Comparison of ENCODE assay signal across 8 cellular contexts in the genomic region with DNA sequence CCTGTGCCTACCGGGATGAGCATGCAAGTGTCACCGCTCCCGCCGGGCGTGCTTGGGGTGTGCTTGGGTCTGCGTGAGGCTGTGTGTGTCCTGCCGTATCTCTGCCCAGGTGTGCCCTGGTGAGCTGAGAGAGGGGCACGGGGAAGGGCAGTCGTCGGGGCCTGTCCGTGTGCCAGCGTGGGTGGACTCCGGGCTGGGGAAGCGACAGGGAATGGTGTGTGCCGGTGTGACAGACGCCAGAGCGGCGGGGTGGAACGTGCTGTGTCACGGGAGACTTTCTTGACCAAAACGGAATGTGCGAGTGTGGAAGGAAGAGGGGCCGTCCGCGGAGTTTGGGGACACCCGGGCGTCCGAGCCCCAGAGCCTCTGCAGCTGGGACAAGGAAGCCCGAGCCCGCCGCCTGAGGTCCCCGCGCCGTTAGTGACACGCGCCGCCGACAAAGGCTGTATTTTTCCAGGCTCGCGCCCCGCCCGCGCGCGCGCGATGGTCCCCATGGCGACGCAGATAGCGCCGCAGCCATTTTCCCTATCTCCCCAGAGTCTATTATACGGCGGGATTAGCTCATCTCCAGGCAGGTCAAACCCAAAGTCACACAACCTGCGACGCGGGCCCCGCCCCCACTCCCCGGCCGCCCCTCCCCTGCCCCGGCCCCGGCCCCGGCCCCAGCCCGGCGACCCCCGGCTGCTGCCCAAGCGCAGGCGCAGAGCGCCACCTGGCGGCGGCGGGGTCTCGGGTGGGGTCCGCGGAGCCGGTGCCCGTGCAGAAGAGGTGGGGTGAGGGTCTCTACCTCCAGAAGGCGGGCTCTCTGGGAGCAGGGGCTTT. TPM values are rescaled to one million over a fixed set of nuclear protein-coding genes. Genes with fewer than 3 reads are reported as not detected.
DNase-seq lines count a peak whose midpoint lies in the region; TF ChIP-seq lines count a peak whose summit lies in the region.

No MANE protein-coding gene starts in this region.

- H3K79me1 ChIP-seq in mesendoderm (ENCODE audit: low read length), result no peaks in the 10 kb centered on the region

- H3K4me2 ChIP-seq in GM23248 (ENCODE audit: unreplicated experiment) (peak overlapping the region; percentile 40), mesendoderm (ENCODE audit: low read length) (peak overlapping the region; percentile 64)

- TF ChIP-seq CTCF in dorsolateral prefrontal cortex (IDR thresholded peaks at IDR 0.05 in 54 of 56, conservative IDR thresholded peaks at IDR 0.05 in 2 of 56; ENCODE audit: low read depth in 1 of 56, partially characterized antibody in 56 of 56), result peak; percentile 22 to 97 (median 74)

- H3K9ac ChIP-seq in GM23248, result peak overlapping the region; percentile 53
- H3K9ac ChIP-seq in mesendoderm (ENCODE audit: low read length), result peak overlapping the region; percentile 61

- H2AFZ ChIP-seq in GM23248, result peak overlapping the region; percentile 61

- peak overlapping the region; percentile 88 for H2AK5ac ChIP-seq in mesendoderm (ENCODE audit: low read length)

- H3K9me2 ChIP-seq in GM23248 (ENCODE audit: insufficient read depth), result no peaks in the 10 kb centered on the region

- no peak overlapping the region for H2BK15ac ChIP-seq in mesendoderm (replicated peaks; ENCODE audit: low read depth)

- no peak overlapping the region for H4K8ac ChIP-seq in mesendoderm (ENCODE audit: low read depth, low read length)

- H3F3A ChIP-seq in GM23248 (ENCODE audit: insufficient read depth), result peaks cover 7% of the 10 kb centered on the region; the same call in 1 of the 2 replicates

- H2BK5ac ChIP-seq in mesendoderm (ENCODE audit: low read length), result no peak overlapping the region

- no peak overlapping the region for H3K18ac ChIP-seq in mesendoderm (ENCODE audit: low read length)

- no peak overlapping the region for H2BK120ac ChIP-seq in mesendoderm (ENCODE audit: low read depth, low read length)

- H4K5ac ChIP-seq in mesendoderm (ENCODE audit: low read length), result no peak overlapping the region

- H3K56ac ChIP-seq in mesendoderm (ENCODE audit: low read length), result peak overlapping the region; percentile 84

- intact Hi-C loops in dorsolateral prefrontal cortex (cut with DNase I), result loop anchor here (1.0 to 10.0 kb wide), 6 partner anchors 70 to 413 kb away; no protein-coding TSS in a partner anchor

- H3K27ac ChIP-seq in GM23248, result no peak overlapping the region
- peak overlapping the region in 1 of 59 donors; percentile 39 for H3K27ac ChIP-seq in dorsolateral prefrontal cortex
- H3K27ac ChIP-seq in mesendoderm (ENCODE audit: low read depth, low read length), result no peak overlapping the region

- WGBS in GM23248 (ENCODE audit: low coverage in 1 of 2, low lambda C conversion rate in 2 of 2, missing lambda C conversion rate in 2 of 2), 2 experiments, result 2 to 4% methylated on average over 50 to 67 of the region's 77 CpGs
- WGBS in mesendoderm (ENCODE audit: extremely low coverage, insufficient coverage, low lambda C conversion rate), result no CpG with 5 or more reads among the region's 77 CpGs

- peak; percentile 68 for DNase-seq in AG08395 (ENCODE audit: low spot score)
- peak; percentile 81 for DNase-seq in GM23248
- peak; percentile 56 for DNase-seq in NCI-H524 treated with DMSO at 0.1 percent for 48 hours (lab: John Stamatoyannopoulos, UW)
- DNase-seq in activated CD4-positive, alpha-beta T cell treated with anti-CD3 and anti-CD28 coated beads, Interleukin-2, amount 50 U/mL, for 1 hour, result peak; percentile 65
- DNase-seq in dorsolateral prefrontal cortex, result peak; percentile 66 to 85 (median 74)
- DNase-seq in mesendoderm, result peak; percentile 95
- DNase-seq in stimulated activated CD8-positive, alpha-beta memory T cell treated with anti-CD3 and anti-CD28 coated beads, Interleukin-15, amount 100 ng/mL, for 4 hours (ENCODE audit: low read depth in 2 of 2), result peak; percentile 26 to 42
- DNase-seq in GM19240 (ENCODE audit: insufficient read length, low spot score), result no peak

- no peaks in the 10 kb centered on the region for H3K9me3 ChIP-seq in GM23248 (ENCODE audit: low read depth)

- H3K27me3 ChIP-seq in GM23248 (replicated peaks; ENCODE audit: insufficient read depth) (no peaks in the 10 kb centered on the region), dorsolateral prefrontal cortex (peaks cover 2 to 86% (median 61%) of the 10 kb centered on the region in 45 donors), mesendoderm (ENCODE audit: insufficient read depth, low read length, poor library complexity) (peaks cover 38% of the 10 kb centered on the region)

- H3K4me3 ChIP-seq in GM23248 (peak overlapping the region; percentile 66), dorsolateral prefrontal cortex (peak overlapping the region; percentile 38 to 79 (median 62)), mesendoderm (ENCODE audit: low read length) (no peak overlapping the region)

- in situ Hi-C loops in GM23248 (cut with MboI), result no loop called here

- H3K23ac ChIP-seq in mesendoderm (ENCODE audit: low read length), result peak overlapping the region; percentile 89

- no peaks in the 10 kb centered on the region for H3K36me3 ChIP-seq in GM23248 (ENCODE audit: low read depth)
- H3K36me3 ChIP-seq in mesendoderm (ENCODE audit: control insufficient read depth, insufficient read depth, low read length), result no peaks in the 10 kb centered on the region

- H3K4me1 ChIP-seq in GM23248 (ENCODE audit: insufficient read depth), result no peaks in the 10 kb centered on the region
- peaks cover 12% of the 10 kb centered on the region for H3K4me1 ChIP-seq in mesendoderm (ENCODE audit: control insufficient read depth, low read depth, low read length)

- H3K4ac ChIP-seq in mesendoderm (ENCODE audit: low read depth, low read length), result no peak overlapping the region

- H4K20me1 ChIP-seq in GM23248 (ENCODE audit: insufficient read depth), result no peaks in the 10 kb centered on the region

- peaks cover 34% of the 10 kb centered on the region for H3K79me2 ChIP-seq in GM23248 (ENCODE audit: insufficient read depth)
- no peaks in the 10 kb centered on the region for H3K79me2 ChIP-seq in mesendoderm (ENCODE audit: control insufficient read depth, insufficient read depth, low read length)

RNA-seq across cellular contexts. Expression of a gene that starts 4.5 kb away (rescaled TPM):
- total RNA-seq in GM23248 (2014; rRNA removed; shearing (Covaris generic)), result 23.8 and 28.6 TPM in 2 replicates
- 33.3 and 34.0 TPM in 2 replicates for polyA plus RNA-seq in GM23248 (2016; fragmentation: Nextera tagmentation; extraction: Ambion mirVana)
- 10 to 100 TPM in 4 of 120 experiments, 1 to 10 TPM in 115, under 1 TPM in 1; 0.98 to 13.1 (median 4.3) TPM for total RNA-seq in dorsolateral prefrontal cortex
- 0.80 TPM for polyA plus RNA-seq in mesendoderm (2013, experiment 1 of 2)
- polyA plus RNA-seq in mesendoderm (2013, experiment 2 of 2), result 0.69 TPM

RNA-seq across cellular contexts. Expression of a gene that starts 30.8 kb away (rescaled TPM):
- total RNA-seq in GM23248 (2014; rRNA removed; shearing (Covaris generic)), result not detected in 2 replicates
- polyA plus RNA-seq in GM23248 (2016; fragmentation: Nextera tagmentation; extraction: Ambion mirVana), result not detected in 2 replicates
- total RNA-seq in dorsolateral prefrontal cortex, result not detected
- not detected for polyA plus RNA-seq in mesendoderm (2013, experiment 1 of 2)
- not detected for polyA plus RNA-seq in mesendoderm (2013, experiment 2 of 2)
